Comparison of ENCODE assay signal across 1 cellular context in the genomic region with DNA sequence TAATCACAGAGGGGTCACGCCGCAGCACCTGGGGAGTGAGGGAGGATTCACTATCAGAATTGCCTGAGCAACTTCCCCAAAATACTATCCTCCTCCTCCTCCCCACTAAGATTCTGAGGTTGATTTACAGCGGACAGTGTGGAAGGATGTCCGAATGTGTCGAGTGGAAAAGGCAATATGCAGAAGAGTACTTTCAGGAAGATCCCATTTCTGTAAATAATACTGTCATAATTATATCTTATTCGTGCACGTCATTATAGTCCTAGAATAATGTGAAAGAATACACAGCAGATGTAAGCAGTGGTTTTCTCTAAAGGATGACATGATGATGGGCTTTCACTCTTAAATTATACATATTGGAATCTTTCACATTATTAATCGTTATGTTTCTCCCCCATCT.
TF ChIP-seq lines count a peak whose summit lies in the region.

No MANE protein-coding gene starts in this region.

TF ChIP-seq in GM23338, 12 proteins besides CTCF, POLR2A, EP300 and RAD21 (continued from another document):
- TF ChIP-seq, protein P1, sequence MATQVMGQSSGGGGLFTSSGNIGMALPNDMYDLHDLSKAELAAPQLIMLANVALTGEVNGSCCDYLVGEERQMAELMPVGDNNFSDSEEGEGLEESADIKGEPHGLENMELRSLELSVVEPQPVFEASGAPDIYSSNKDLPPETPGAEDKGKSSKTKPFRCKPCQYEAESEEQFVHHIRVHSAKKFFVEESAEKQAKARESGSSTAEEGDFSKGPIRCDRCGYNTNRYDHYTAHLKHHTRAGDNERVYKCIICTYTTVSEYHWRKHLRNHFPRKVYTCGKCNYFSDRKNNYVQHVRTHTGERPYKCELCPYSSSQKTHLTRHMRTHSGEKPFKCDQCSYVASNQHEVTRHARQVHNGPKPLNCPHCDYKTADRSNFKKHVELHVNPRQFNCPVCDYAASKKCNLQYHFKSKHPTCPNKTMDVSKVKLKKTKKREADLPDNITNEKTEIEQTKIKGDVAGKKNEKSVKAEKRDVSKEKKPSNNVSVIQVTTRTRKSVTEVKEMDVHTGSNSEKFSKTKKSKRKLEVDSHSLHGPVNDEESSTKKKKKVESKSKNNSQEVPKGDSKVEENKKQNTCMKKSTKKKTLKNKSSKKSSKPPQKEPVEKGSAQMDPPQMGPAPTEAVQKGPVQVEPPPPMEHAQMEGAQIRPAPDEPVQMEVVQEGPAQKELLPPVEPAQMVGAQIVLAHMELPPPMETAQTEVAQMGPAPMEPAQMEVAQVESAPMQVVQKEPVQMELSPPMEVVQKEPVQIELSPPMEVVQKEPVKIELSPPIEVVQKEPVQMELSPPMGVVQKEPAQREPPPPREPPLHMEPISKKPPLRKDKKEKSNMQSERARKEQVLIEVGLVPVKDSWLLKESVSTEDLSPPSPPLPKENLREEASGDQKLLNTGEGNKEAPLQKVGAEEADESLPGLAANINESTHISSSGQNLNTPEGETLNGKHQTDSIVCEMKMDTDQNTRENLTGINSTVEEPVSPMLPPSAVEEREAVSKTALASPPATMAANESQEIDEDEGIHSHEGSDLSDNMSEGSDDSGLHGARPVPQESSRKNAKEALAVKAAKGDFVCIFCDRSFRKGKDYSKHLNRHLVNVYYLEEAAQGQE (IDR thresholded peaks at IDR 0.05; ENCODE audit: unreplicated experiment) = no peak
- TF ChIP-seq EZH2 (IDR thresholded peaks at IDR 0.05; ENCODE audit: low read depth, unreplicated experiment) = no peak
- no peak for TF ChIP-seq CREB1 (CRISPR knock-in tag; IDR thresholded peaks at IDR 0.05; ENCODE audit: low read depth)
- no peak for TF ChIP-seq STAT1 (IDR thresholded peaks at IDR 0.05; ENCODE audit: unreplicated experiment)
- TF ChIP-seq JUNB (IDR thresholded peaks at IDR 0.05; ENCODE audit: unreplicated experiment) = no peak
